In genomic region chr17:45051060-45051719, GRCh38 we compare ENCODE assay signal across 8 cellular contexts. TPM values are rescaled to one million over a fixed set of nuclear protein-coding genes. Genes with fewer than 3 reads are reported as not detected.
DNase-seq lines count a peak whose midpoint lies in the region; ATAC-seq and TF ChIP-seq lines count a peak whose summit lies in the region.

DCAKD (minus strand) TSS chr17:45051632; CDS start chr17:45034885, 16,747 bp downstream.

- no peaks in the 10 kb centered on the region for H3K9me3 Mint-ChIP-seq in CD8-positive, alpha-beta T cell
- no peaks in the 10 kb centered on the region for H3K9me3 Mint-ChIP-seq in effector memory CD8-positive, alpha-beta T cell

- POLR2A ChIA-PET in CD8-positive, alpha-beta T cell (lab: Charles Lee), result interaction anchor here (0.7 to 2.0 kb wide), 13 partner anchors 9 to 360 kb away, joined by 3 to 18 read pairs (median 4); partner anchors contain the start of genes EFTUD2 and NMT1

- H2BK15ac ChIP-seq in mesenchymal stem cell (ENCODE audit: low read depth, poor library complexity, severe bottlenecking), result peak within 1 kb of the TSS; percentile 52

- peak within 1 kb of the TSS; percentile 90 for H4K8ac ChIP-seq in mesenchymal stem cell (ENCODE audit: low read length)

- H3K79me1 ChIP-seq in mesenchymal stem cell (replicated peaks; ENCODE audit: low read length, poor library complexity, severe bottlenecking), result peaks cover 13% of the 10 kb centered on the region

- intact Hi-C loops in CD8-positive, alpha-beta T cell (cut with DNase I, micrococcal nuclease), result loop anchor here (1.0 to 5.0 kb wide), 6 partner anchors 10 to 984 kb away; partner anchors contain the start of genes NMT1 (in 2 of the 2), EFTUD2 (in 1 of the 2), HEXIM1 (in 1 of the 2) and KIF18B (in 1 of the 2)

- H3K4me1 ChIP-seq in CD8-positive, alpha-beta T cell (ENCODE audit: insufficient read depth, low read length), result peaks cover 29% of the 10 kb centered on the region
- H3K4me1 ChIP-seq in mesenchymal stem cell (ENCODE audit: control insufficient read depth, insufficient read depth, low read depth, low read length), result peaks cover 10% of the 10 kb centered on the region

- peak within 1 kb of the TSS; percentile 94 for H4K91ac ChIP-seq in mesenchymal stem cell (ENCODE audit: low read length)

- no peaks in the 10 kb centered on the region for H3K9me3 ChIP-seq in CD8-positive, alpha-beta T cell (ENCODE audit: low read length)
- H3K9me3 ChIP-seq in mesenchymal stem cell (ENCODE audit: control insufficient read depth, low read length), result no peaks in the 10 kb centered on the region

- no peak within 1 kb of the TSS for H2BK5ac ChIP-seq in mesenchymal stem cell (ENCODE audit: low read depth, low read length, poor library complexity, severe bottlenecking)

- H3K36me3 ChIP-seq in CD8-positive, alpha-beta T cell (ENCODE audit: insufficient read depth, low read length), result no peaks in the 10 kb centered on the region
- H3K36me3 ChIP-seq in mesenchymal stem cell (ENCODE audit: control insufficient read depth in 1 of 2, insufficient read depth in 2 of 2, low read depth in 1 of 2, low read length in 2 of 2), result no peaks in the 10 kb centered on the region

- WGBS in mesenchymal stem cell, result 1% methylated on average over 28 of the region's 56 CpGs

- no peak within 1 kb of the TSS for H3K23ac ChIP-seq in mesenchymal stem cell (ENCODE audit: low read length in 2 of 2)

- peak within 1 kb of the TSS; percentile 69 for H2AK5ac ChIP-seq in mesenchymal stem cell (ENCODE audit: low read length, severe bottlenecking)

- CTCF ChIA-PET in CD8-positive, alpha-beta T cell (lab: Charles Lee), result interaction anchor here (1.1 to 2.7 kb wide), 3 partner anchors 29 to 48 kb away, joined by 3 to 14 read pairs (median 9); no protein-coding TSS in a partner anchor

- peak within 1 kb of the TSS; percentile 78 for H3K27ac ChIP-seq in CD8-positive, alpha-beta T cell (ENCODE audit: low read depth, low read length)
- H3K27ac ChIP-seq in mesenchymal stem cell (ENCODE audit: low read length, poor library complexity, severe bottlenecking), result peak within 1 kb of the TSS; percentile 85

- no peaks in the 10 kb centered on the region for H3K27me3 Mint-ChIP-seq in CD8-positive, alpha-beta T cell (ENCODE audit: low read depth)
- no peaks in the 10 kb centered on the region for H3K27me3 Mint-ChIP-seq in effector memory CD8-positive, alpha-beta T cell

- peak within 1 kb of the TSS in 1 of 2 experiments; percentile 15 for H2BK12ac ChIP-seq in mesenchymal stem cell (ENCODE audit: low read length in 2 of 2)

- peak within 1 kb of the TSS; percentile 86 for H3K4me2 ChIP-seq in mesenchymal stem cell (ENCODE audit: low read length, poor library complexity, severe bottlenecking)

- H3K4me3 ChIP-seq in CD8-positive, alpha-beta T cell (ENCODE audit: low read depth, low read length), result peak within 1 kb of the TSS; percentile 61
- H3K4me3 ChIP-seq in mesenchymal stem cell (ENCODE audit: insufficient read depth in 1 of 2, low read depth in 1 of 2, low read length in 2 of 2), result peak within 1 kb of the TSS; percentile 60 to 87

- peak; percentile 76 to 91 (median 85) for DNase-seq in CD8-positive, alpha-beta T cell
- DNase-seq in GM20000 (ENCODE audit: low spot score) (peak; percentile 97), HT-29 (ENCODE audit: low spot score) (peak; percentile 93), NOMO-1 treated with DMSO at 0.1 percent for 48 hours (lab: John Stamatoyannopoulos, UW; ENCODE audit: unreplicated experiment) (peak; percentile 94), mesenchymal stem cell (peak; percentile 96)
- DNase-seq in activated CD8-positive, alpha-beta memory T cell treated with anti-CD3 and anti-CD28 coated beads for 4 hours (ENCODE audit: low read depth in 2 of 2), result peak; percentile 75
- DNase-seq in effector memory CD8-positive, alpha-beta T cell, result peak; percentile 75 to 84 (median 81)
- peak; percentile 71 for DNase-seq in stimulated activated CD8-positive, alpha-beta memory T cell treated with anti-CD3 and anti-CD28 coated beads, Interleukin-12 subunit alpha, Interleukin-12 subunit beta, amount 100 ng/mL, for 24 hours (ENCODE audit: extremely low read depth)

- peak; percentile 90 for ATAC-seq in CD8-positive, alpha-beta T cell
- peak; percentile 93 for ATAC-seq in effector memory CD8-positive, alpha-beta T cell (replicated peaks)

- H3K36me3 Mint-ChIP-seq in CD8-positive, alpha-beta T cell, result peaks cover 2% of the 10 kb centered on the region
- H3K36me3 Mint-ChIP-seq in effector memory CD8-positive, alpha-beta T cell (ENCODE audit: insufficient read depth), result peaks cover 5% of the 10 kb centered on the region

- peak within 1 kb of the TSS; percentile 94 for H3K27ac Mint-ChIP-seq in CD8-positive, alpha-beta T cell
- peak within 1 kb of the TSS; percentile 96 to 98 for H3K27ac Mint-ChIP-seq in effector memory CD8-positive, alpha-beta T cell

- peak within 1 kb of the TSS in 1 of 2 experiments; percentile 91 for H3K14ac ChIP-seq in mesenchymal stem cell (ENCODE audit: low read length in 2 of 2)

- peak within 1 kb of the TSS; percentile 73 for H2BK120ac ChIP-seq in mesenchymal stem cell (ENCODE audit: low read depth, low read length)

- peak within 1 kb of the TSS; percentile 96 for H3K9ac ChIP-seq in mesenchymal stem cell (ENCODE audit: low read length)

- peak within 1 kb of the TSS; percentile 75 to 95 for H3K4ac ChIP-seq in mesenchymal stem cell (ENCODE audit: low read depth in 1 of 2, low read length in 2 of 2)

- H3K27me3 ChIP-seq in CD8-positive, alpha-beta T cell (ENCODE audit: insufficient read depth, low read length), result no peaks in the 10 kb centered on the region
- no peaks in the 10 kb centered on the region for H3K27me3 ChIP-seq in mesenchymal stem cell (ENCODE audit: control insufficient read depth in 1 of 2, insufficient read depth in 1 of 2, low read length in 2 of 2)

- peaks cover 36% of the 10 kb centered on the region for H3K4me1 Mint-ChIP-seq in CD8-positive, alpha-beta T cell (ENCODE audit: low read depth)
- peaks cover 18 to 27% of the 10 kb centered on the region in 2 donors for H3K4me1 Mint-ChIP-seq in effector memory CD8-positive, alpha-beta T cell (ENCODE audit: low read depth in 2 of 2)

- peak within 1 kb of the TSS; percentile 86 for H3K4me3 Mint-ChIP-seq in CD8-positive, alpha-beta T cell
- peak within 1 kb of the TSS; percentile 89 to 96 for H3K4me3 Mint-ChIP-seq in effector memory CD8-positive, alpha-beta T cell

- TF ChIP-seq CTCF in CD8-positive, alpha-beta T cell (IDR thresholded peaks at IDR 0.05), result no peak
- TF ChIP-seq CTCF in GM20000 (IDR thresholded peaks at IDR 0.05; ENCODE audit: extremely low read depth, missing control alignments), result no peak

- H2AFZ ChIP-seq in mesenchymal stem cell (ENCODE audit: low read depth, low read length), result peak within 1 kb of the TSS; percentile 63

- H3K18ac ChIP-seq in mesenchymal stem cell (ENCODE audit: low read depth in 1 of 2, low read length in 2 of 2), result peak within 1 kb of the TSS; percentile 81 to 84

RNA-seq across cellular contexts. Expression of gene DCAKD, which starts in this region (rescaled TPM):
- total RNA-seq in CD8-positive, alpha-beta T cell, result 1 to 10 TPM; 8.3 to 8.4 TPM
- 44.9 and 49.8 TPM in 2 replicates for total RNA-seq in HT-29 (2014; rRNA removed; shearing (Covaris generic))
- 21.4 TPM for polyA plus RNA-seq in mesenchymal stem cell (2013, experiment 1 of 2)
- polyA plus RNA-seq in mesenchymal stem cell (2013, experiment 2 of 2), result 21.3 TPM

Comparison
In these comparisons a context has a peak if more than half of its experiments do, and no peak if none do; other contexts are left out.
1. Peak in every context shown above with its lines: DNase-seq, ATAC-seq, H3K4me3 ChIP-seq and H3K27ac ChIP-seq.